1 cellular context compared by ENCODE assay signal in the genomic region with DNA sequence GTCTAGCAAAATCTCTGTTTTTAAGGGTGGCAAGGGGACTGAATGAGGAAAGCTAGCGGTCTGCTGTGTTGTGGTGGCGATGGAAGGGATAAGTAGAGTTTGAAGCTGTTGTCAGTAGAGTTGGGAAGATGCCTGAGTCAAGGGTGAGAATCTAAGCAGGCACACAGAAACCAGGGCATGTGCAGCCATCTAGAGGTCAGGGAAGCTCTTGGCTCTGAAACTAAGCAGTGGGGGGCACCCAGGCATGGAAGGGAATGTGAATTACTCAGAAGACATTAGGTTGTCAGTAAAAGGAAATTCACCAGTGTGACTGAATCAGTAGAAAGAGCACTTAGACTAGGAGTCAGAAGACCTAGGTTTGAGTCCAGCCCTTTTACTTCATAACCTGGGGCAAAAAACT.
TF ChIP-seq lines count a peak whose summit lies in the region.

No MANE protein-coding gene starts in this region.

TF ChIP-seq in H1, 55 proteins besides CTCF, POLR2A, EP300 and RAD21:
- no peak for TF ChIP-seq RNF2 (IDR thresholded peaks at IDR 0.05; ENCODE audit: borderline replicate concordance, low read depth, low read length, missing control alignments, poor library complexity, severe bottlenecking)
- no peak for TF ChIP-seq SUZ12 (IDR thresholded peaks at IDR 0.05; ENCODE audit: low read length)
- no peak for TF ChIP-seq CBX5 (IDR thresholded peaks at IDR 0.05; ENCODE audit: low read depth, low read length)
- no peak for TF ChIP-seq KDM5A (IDR thresholded peaks at IDR 0.05; ENCODE audit: low read length)
- no peak for TF ChIP-seq YY1 (IDR thresholded peaks at IDR 0.05; ENCODE audit: low read depth, low read length)
- no peak for TF ChIP-seq SP2 (IDR thresholded peaks at IDR 0.05; ENCODE audit: low read length)
